In genomic region chr19:18044825-18045304, GRCh38 we compare ENCODE assay signal across 8 cellular contexts. TPM values are rescaled to one million over a fixed set of nuclear protein-coding genes. Genes with fewer than 3 reads are reported as not detected.
DNase-seq lines count a peak whose midpoint lies in the region; ATAC-seq and TF ChIP-seq lines count a peak whose summit lies in the region.

No MANE protein-coding gene starts in this region.

- peak; percentile 89 for ATAC-seq in HG02623 (IDR thresholded peaks at IDR 0.05; ENCODE audit: unreplicated experiment)
- ATAC-seq in activated CD4-positive, CD25-positive, alpha-beta regulatory T cell treated with anti-CD3 and anti-CD28 coated beads, Interleukin-2, amount 50 U/mL, for 24 hours: peak; percentile 99
- peak; percentile 99 for ATAC-seq in central memory CD8-positive, alpha-beta T cell (replicated peaks; ENCODE audit: extremely low read depth, poor library complexity, severe bottlenecking)

- H3K9me3 Mint-ChIP-seq in central memory CD8-positive, alpha-beta T cell: no peaks in the 10 kb centered on the region

- no peak for TF ChIP-seq CTCF in GM13977 (IDR thresholded peaks at IDR 0.05; ENCODE audit: extremely low read depth, insufficient read depth, missing control alignments)

- peaks cover 39% of the 10 kb centered on the region for H3K4me1 Mint-ChIP-seq in central memory CD8-positive, alpha-beta T cell

- no peaks in the 10 kb centered on the region for H3K27me3 Mint-ChIP-seq in central memory CD8-positive, alpha-beta T cell

- DNase-seq in GM13977 (ENCODE audit: low spot score) (peak; percentile 89), NCI-H1694 treated with DMSO at 0.1 percent for 48 hours (lab: John Stamatoyannopoulos, UW) (peak; percentile 88), lung microvascular endothelial cell (ENCODE audit: low read depth in 2 of 2) (peak; percentile 58 to 61), NCI-H187 treated with DMSO at 0.1 percent for 48 hours (lab: John Stamatoyannopoulos, UW) (no peak)
- DNase-seq in central memory CD8-positive, alpha-beta T cell (ENCODE audit: low spot score in 2 of 2): peak; percentile 58 to 81
- DNase-seq in stimulated activated CD8-positive, alpha-beta memory T cell treated with anti-CD3 and anti-CD28 coated beads, Interleukin-12 subunit alpha, Interleukin-12 subunit beta, amount 100 ng/mL, for 24 hours (ENCODE audit: extremely low read depth): peak; percentile 77

- H3K27ac Mint-ChIP-seq in central memory CD8-positive, alpha-beta T cell (ENCODE audit: low read depth): peak overlapping the region; percentile 91

- in situ Hi-C loops in GM13977 (cut with MboI; ENCODE audit: low pct_unique_long_range_greater_than_20kb, low sequenced_read_pairs, unreplicated experiment): no loop called here

- H3K36me3 Mint-ChIP-seq in central memory CD8-positive, alpha-beta T cell (ENCODE audit: insufficient read depth): peaks cover 9% of the 10 kb centered on the region

- peak overlapping the region; percentile 77 for H3K4me3 Mint-ChIP-seq in central memory CD8-positive, alpha-beta T cell

RNA-seq across cellular contexts. Expression of gene ARRDC2, which starts 36.9 kb away (rescaled TPM):
- 42.5 and 115 TPM in 2 replicates for total RNA-seq in lung microvascular endothelial cell

RNA-seq across cellular contexts. Expression of gene IL12RB1, which starts 41.9 kb away (rescaled TPM):
- total RNA-seq in lung microvascular endothelial cell: under 0.01 and 0.22 TPM in 2 replicates

RNA-seq across cellular contexts. Expression of gene MAST3, which starts 52.7 kb away (rescaled TPM):
- total RNA-seq in lung microvascular endothelial cell: 1.1 and 2.0 TPM in 2 replicates
